ENCODE assay signal across 10 cellular contexts in the genomic region with DNA sequence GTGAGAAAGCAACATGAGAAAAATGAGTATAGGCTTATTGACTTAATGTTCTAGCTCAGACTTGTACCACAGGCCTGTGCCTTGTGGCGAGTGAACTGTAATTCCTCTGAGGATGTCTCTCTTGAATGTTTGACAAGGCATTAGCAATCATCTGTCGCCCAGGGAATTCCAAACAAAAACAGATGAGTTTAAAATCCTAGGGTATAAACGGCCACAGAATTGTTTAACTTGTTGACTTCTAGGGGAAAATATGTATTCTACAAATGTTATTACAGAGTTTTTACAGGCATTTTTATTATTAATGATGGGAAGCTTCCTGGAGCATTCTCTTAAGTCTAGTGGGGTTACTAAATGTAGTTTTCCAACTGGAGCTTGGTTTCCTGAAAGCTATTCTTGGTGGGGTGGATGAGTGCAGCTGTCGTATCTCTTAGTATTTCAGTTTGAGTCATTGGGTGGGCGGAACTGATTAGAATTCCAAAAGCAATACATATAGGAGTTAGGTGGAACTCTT. TPM values are rescaled to one million over a fixed set of nuclear protein-coding genes. Genes with fewer than 3 reads are reported as not detected.
A peak's percentile ranks its signal among the peaks of the same experiment; 100 is the strongest.
DNase-seq lines count a peak whose midpoint lies in the region; FAIRE-seq and TF ChIP-seq lines count a peak whose summit lies in the region.
"Had no signal": no experiment of that assay in that cellular context is flagged by ENCODE, and none has a peak within 500 bp of the region (broad histone marks: within the 10 kb centered on the region; RNA-seq: fewer than 3 reads in every experiment).

No MANE protein-coding gene starts in this region.

- CTCF ChIA-PET in A673 (lab: Charles Lee) = no interaction called here

- H3K4me1 Mint-ChIP-seq in mesothelial cell of epicardium = peaks cover 36% of the 10 kb centered on the region

- H3K36me3 Mint-ChIP-seq in mesothelial cell of epicardium = no peaks in the 10 kb centered on the region

- H3K4me3 Mint-ChIP-seq in mesothelial cell of epicardium = no peak overlapping the region

- H3K36me3 ChIP-seq in A673 (ENCODE audit: insufficient read depth, low read length, poor library complexity, severe bottlenecking) = no peaks in the 10 kb centered on the region

- H3K27ac Mint-ChIP-seq in mesothelial cell of epicardium = peak overlapping the region; percentile 64

- H3K4me3 ChIP-seq in A673 (ENCODE audit: low read depth, low read length, poor library complexity, severe bottlenecking) = no peak overlapping the region

- TF ChIP-seq CTCF in A673 (conservative IDR thresholded peaks at IDR 0.05; ENCODE audit: low read depth, low read length) (no peak), mesothelial cell of epicardium (IDR thresholded peaks at IDR 0.05; ENCODE audit: unreplicated experiment) (no peak)

- POLR2A ChIA-PET in A673 (lab: Charles Lee; ENCODE audit: low non-redundant PET) = no interaction called here

- FAIRE-seq in GM12891 (lab: Jason Lieb, UNC) = no peak

- peaks cover 40% of the 10 kb centered on the region for H3K4me1 ChIP-seq in A673 (ENCODE audit: insufficient read depth, low read length, poor library complexity, severe bottlenecking)

- BruUV-seq in A673 (replicated peaks; lab: Mats Ljungman, UMichigan) = no TSS peak

- no peaks in the 10 kb centered on the region for H3K27me3 ChIP-seq in A673 (replicated peaks; ENCODE audit: insufficient read depth, low read depth, low read length, poor library complexity)

- no peak for TF ChIP-seq POLR2A in GM12891 (IDR thresholded peaks at IDR 0.05; ENCODE audit: low read depth, low read length)

- H3K9me3 Mint-ChIP-seq in mesothelial cell of epicardium = no peaks in the 10 kb centered on the region

- no peak overlapping the region for H3K27ac ChIP-seq in A673 (ENCODE audit: low read depth, low read length, poor library complexity, severe bottlenecking)

- intact Hi-C loops in A673 (cut with micrococcal nuclease; ENCODE audit: unreplicated experiment) (no loop called here), posterior cingulate gyrus (cut with DNase I) (no loop called here)

- no peaks in the 10 kb centered on the region for H3K9me3 ChIP-seq in A673 (ENCODE audit: low read depth, low read length, poor library complexity, severe bottlenecking)

- H3K27me3 Mint-ChIP-seq in mesothelial cell of epicardium (ENCODE audit: low read depth) = peaks cover 3% of the 10 kb centered on the region

- DNase-seq in A673 (ENCODE audit: low spot score) (peak; percentile 19), LHCN-M2 (ENCODE audit: low read depth) (peak; percentile 95), dermis blood vessel endothelial cell (peak; percentile 94), mesothelial cell of epicardium (ENCODE audit: low spot score in 2 of 2, unreplicated experiment in 2 of 2) (no peak), HuH-7 (ENCODE audit: low spot score) (no peak), HuH-7.5 (ENCODE audit: low spot score) (no peak), GM12891 (ENCODE audit: insufficient read length, low spot score) (no peak), posterior cingulate gyrus (no peak)
- DNase-seq: C1 segment of cervical spinal cord, NCI-H2029 had no signal

TF ChIP-seq in GM12891, 5 proteins besides CTCF, POLR2A, EP300 and RAD21:
- TF ChIP-seq TAF1 (IDR thresholded peaks at IDR 0.05; ENCODE audit: low read depth, low read length) (no peak), PAX5 (IDR thresholded peaks at IDR 0.05; ENCODE audit: insufficient read depth, low read length, severe bottlenecking) (no peak), POU2F2 (IDR thresholded peaks at IDR 0.05; ENCODE audit: low read depth, low read length) (no peak), POLR2AphosphoS5 (IDR thresholded peaks at IDR 0.05; ENCODE audit: low read depth, low read length) (no peak), SPI1 (IDR thresholded peaks at IDR 0.05; ENCODE audit: low read depth, low read length) (no peak)

RNA-seq across cellular contexts. Expression of a gene that starts 40.6 kb away (rescaled TPM):
- total RNA-seq in A673 (2021) = 4.3 and 4.8 TPM in 2 replicates
- 27.1 and 28.9 TPM in 2 replicates for total RNA-seq in LHCN-M2 (2014; rRNA removed)
- polyA plus RNA-seq in LHCN-M2 (2012) = 20.1 TPM
- 12.3 and 14.6 TPM in 2 replicates for total RNA-seq in dermis blood vessel endothelial cell
- total RNA-seq in mesothelial cell of epicardium = 30.5 to 31.3 TPM (median 31.2 TPM) in 3 replicates
- 13.3 TPM for polyA plus RNA-seq in GM12891 (2012; ENCODE audit: low read depth, missing spikeins)

Comparison
In these comparisons a context has a peak if more than half of its experiments do, and no peak if none do; other contexts are left out.
1. DNase-seq: peak in A673 (single experiment), LHCN-M2 (single experiment) and dermis blood vessel endothelial cell (single experiment); none in mesothelial cell of epicardium (0 of 2), HuH-7 (single experiment), HuH-7.5 (single experiment), GM12891 (single experiment) and posterior cingulate gyrus (0 of 10).